ENCODE assay signal across 12 cellular contexts in genomic region chr12:124454735-124455134, GRCh38.
A peak's percentile ranks its signal among the peaks of the same experiment; 100 is the strongest.
DNase-seq lines count a peak whose midpoint lies in the region; ATAC-seq, FAIRE-seq and TF ChIP-seq lines count a peak whose summit lies in the region.
"Had no signal": no experiment of that assay in that cellular context is flagged by ENCODE, and none has a peak within 500 bp of the region (broad histone marks: within the 10 kb centered on the region; RNA-seq: fewer than 3 reads in every experiment).

No MANE protein-coding gene starts in this region.

- peaks cover 7 to 37% (median 27%) of the 10 kb centered on the region in 3 experiments; a peak in 6 of 7 replicates for H3K36me3 Mint-ChIP-seq in H9 (ENCODE audit: insufficient read depth in 1 of 3, low read depth in 3 of 3)

- no peak overlapping the region for H3K18ac ChIP-seq in H9 (ENCODE audit: insufficient read length, low read depth, low read length)

- no peak overlapping the region for H4K91ac ChIP-seq in H9 (ENCODE audit: insufficient read length, low read depth, low read length)

- H3K9me3 ChIP-seq in H9 (ENCODE audit: control insufficient read depth, low read depth, low read length) (no peaks in the 10 kb centered on the region), muscle layer of colon (ENCODE audit: low read length) (no peaks in the 10 kb centered on the region)

- no peak for ATAC-seq in GM21367 (IDR thresholded peaks at IDR 0.05; ENCODE audit: unreplicated experiment)

- no peak for FAIRE-seq in bronchial epithelial cell (lab: Jason Lieb, UNC)

- H2BK15ac ChIP-seq in H9 (ENCODE audit: low read depth, low read length): no peak overlapping the region

- no peak overlapping the region for H3K4ac ChIP-seq in H9 (ENCODE audit: low read depth, low read length)

- H2BK120ac ChIP-seq in H9 (ENCODE audit: low read depth, low read length, poor library complexity, severe bottlenecking): no peak overlapping the region

- H3K4me2 ChIP-seq in H9 (ENCODE audit: insufficient read depth, insufficient read length, low read length): no peak overlapping the region
- H3K4me2 ChIP-seq: KMS-11 had no signal

- no peaks in the 10 kb centered on the region for H3K79me2 ChIP-seq in H9 (ENCODE audit: insufficient read depth, low read length)

- H2AK5ac ChIP-seq in H9 (ENCODE audit: insufficient read length, low read length): no peak overlapping the region

- no peak overlapping the region for H2BK20ac ChIP-seq in H9 (ENCODE audit: low read depth, low read length, poor library complexity, severe bottlenecking)

- no peak overlapping the region for H3K56ac ChIP-seq in H9 (ENCODE audit: insufficient read length, low read depth, low read length)

- H4K20me1 ChIP-seq in H9 (ENCODE audit: control insufficient read depth, insufficient read depth, insufficient read length): peaks cover 2% of the 10 kb centered on the region

- no peaks in the 10 kb centered on the region for H3K23me2 ChIP-seq in H9 (ENCODE audit: insufficient read length, low read depth, low read length, poor library complexity, severe bottlenecking)

- H3T11ph ChIP-seq in H9 (ENCODE audit: low read length): no peak overlapping the region

- no peaks in the 10 kb centered on the region for H3K9me3 Mint-ChIP-seq in H9

- peak overlapping the region; percentile 2 to 76 (median 5); a peak in 4 of 7 replicates for H3K27ac Mint-ChIP-seq in H9

- H4K5ac ChIP-seq in H9 (ENCODE audit: insufficient read length, low read depth, low read length): no peak overlapping the region

- H2BK12ac ChIP-seq in H9 (ENCODE audit: insufficient read length, low read depth, low read length): no peak overlapping the region

- no peak overlapping the region for H2BK5ac ChIP-seq in H9 (ENCODE audit: insufficient read length, low read length)

- H3K4me3 ChIP-seq in bronchial epithelial cell (ENCODE audit: low read depth, low read length) (no peak overlapping the region), muscle layer of colon (ENCODE audit: low read depth in 1 of 2, low read length in 2 of 2) (peak overlapping the region in 1 of 2 donors; percentile 41)

- H3K27ac ChIP-seq in H9 (ENCODE audit: insufficient read length, low read depth, low read length) (no peak overlapping the region), muscle layer of colon (ENCODE audit: low read depth, low read length) (peak overlapping the region; percentile 79)
- H3K27ac ChIP-seq: KMS-11 had no signal

- WGBS in H9 (ENCODE audit: extremely low coverage, insufficient read length, low lambda C conversion rate): no CpG with 5 or more reads among the region's 13 CpGs

- no peaks in the 10 kb centered on the region for H3K79me1 ChIP-seq in H9 (ENCODE audit: insufficient read depth, low read depth, low read length, poor library complexity, severe bottlenecking)

- H3K36me3 ChIP-seq in bronchial epithelial cell (ENCODE audit: control insufficient read depth, insufficient read depth, low read length): peaks cover 21% of the 10 kb centered on the region
- peaks cover 23% of the 10 kb centered on the region for H3K36me3 ChIP-seq in muscle layer of colon (ENCODE audit: insufficient read depth, low read length)

- H3K4me1 Mint-ChIP-seq in H9: peaks cover 9 to 33% of the 10 kb centered on the region in 2 experiments

- H3K9ac ChIP-seq in H9 (ENCODE audit: extremely low read depth, insufficient read length, low read length) (no peak overlapping the region), muscle layer of colon (ENCODE audit: low read length) (no peak overlapping the region)
- H3K9ac ChIP-seq: KMS-11 had no signal

- H3K4me1 ChIP-seq in H9 (ENCODE audit: insufficient read depth, low read length) (no peaks in the 10 kb centered on the region), muscle layer of colon (ENCODE audit: insufficient read depth, low read length) (peaks cover 74% of the 10 kb centered on the region)

- no peak overlapping the region for H3K23ac ChIP-seq in H9 (ENCODE audit: insufficient read length, low read depth, low read length)

- H2AFZ ChIP-seq in H9 (ENCODE audit: low read length): no peak overlapping the region

- no peaks in the 10 kb centered on the region; the same call in 1 of the 2 replicates for H3K27me3 Mint-ChIP-seq in H9 (ENCODE audit: low read depth)

- no peak for TF ChIP-seq CTCF in H9 (conservative IDR thresholded peaks at IDR 0.05)
- TF ChIP-seq CTCF in bronchial epithelial cell (IDR thresholded peaks at IDR 0.05; ENCODE audit: insufficient read depth, low read length, severe bottlenecking): no peak

- H4K8ac ChIP-seq in H9 (replicated peaks; ENCODE audit: insufficient read length, low read depth, low read length): no peak overlapping the region

- H3K27me3 ChIP-seq in H9 (ENCODE audit: insufficient read depth, low read length) (no peaks in the 10 kb centered on the region), bronchial epithelial cell (ENCODE audit: control insufficient read depth, insufficient read depth, low read length) (no peaks in the 10 kb centered on the region), muscle layer of colon (ENCODE audit: control insufficient read depth in 1 of 2, insufficient read depth in 2 of 2, low read length in 2 of 2) (no peaks in the 10 kb centered on the region)

- H3K14ac ChIP-seq in H9 (ENCODE audit: insufficient read depth, low read length): no peak overlapping the region

- no peak overlapping the region for H3K4me3 Mint-ChIP-seq in H9

- DNase-seq in AG08395 (ENCODE audit: low spot score): peak; percentile 79
- no peak for DNase-seq in H9
- DNase-seq in bronchial epithelial cell (ENCODE audit: low read depth): peak; percentile 12
- DNase-seq in NCI-H2171 treated with DMSO at 0.1 percent for 48 hours (lab: John Stamatoyannopoulos, UW): no peak
- DNase-seq in T1000 (lab: John Stamatoyannopoulos, UW): no peak
- no peak for DNase-seq in NOMO-1 treated with dmso at 0.1 percent for 144 hours (lab: John Stamatoyannopoulos, UW; ENCODE audit: unreplicated experiment)
- DNase-seq: cortex of kidney; islet precursor cell; NK-92 treated with Interleukin-12 subunit alpha and Interleukin-12 subunit beta, amount 100 ng/mL, for 24 hours had no signal

Comparison
In these comparisons a context has a peak if more than half of its experiments do, and no peak if none do; other contexts are left out.
1. DNase-seq: peak in AG08395 (single experiment) and bronchial epithelial cell (single experiment); none in H9 (single experiment), NCI-H2171 treated with DMSO at 0.1 percent for 48 hours (single experiment), T1000 (single experiment) and NOMO-1 treated with dmso at 0.1 percent for 144 hours (single experiment).